In genomic region chr9:23011669-23012068, GRCh38 we compare ENCODE assay signal across 23 cellular contexts.
DNase-seq lines count a peak whose midpoint lies in the region; ATAC-seq, FAIRE-seq and TF ChIP-seq lines count a peak whose summit lies in the region.
"Had no signal": no experiment of that assay in that cellular context is flagged by ENCODE, and none has a peak within 500 bp of the region (broad histone marks: within the 10 kb centered on the region; RNA-seq: fewer than 3 reads in every experiment).

No MANE protein-coding gene starts in this region.

- H3K79me2 ChIP-seq in smooth muscle cell (ENCODE audit: low read depth): no peaks in the 10 kb centered on the region

- H3K9me3 ChIP-seq in smooth muscle cell (replicated peaks; ENCODE audit: low read depth) (no peaks in the 10 kb centered on the region), A673 (ENCODE audit: low read depth, low read length, poor library complexity, severe bottlenecking) (no peaks in the 10 kb centered on the region)
- H3K9me3 ChIP-seq: A549, BLaER1 had no signal

- H4K20me1 ChIP-seq in smooth muscle cell (ENCODE audit: low read depth): no peaks in the 10 kb centered on the region
- H4K20me1 ChIP-seq: BLaER1 had no signal

- no peak overlapping the region for H3K4me2 ChIP-seq in smooth muscle cell
- H3K4me2 ChIP-seq: A549, BLaER1 had no signal

- H3K9ac ChIP-seq in smooth muscle cell (ENCODE audit: low read depth): no peak overlapping the region
- H3K9ac ChIP-seq: BLaER1 had no signal

- H3K36me3 ChIP-seq in bronchial epithelial cell (ENCODE audit: control insufficient read depth, insufficient read depth, low read length) (no peaks in the 10 kb centered on the region), smooth muscle cell (ENCODE audit: low read depth) (no peaks in the 10 kb centered on the region), A673 (ENCODE audit: insufficient read depth, low read length, poor library complexity, severe bottlenecking) (no peaks in the 10 kb centered on the region)
- H3K36me3 ChIP-seq: BLaER1 had no signal

- no peaks in the 10 kb centered on the region for H3K27me3 Mint-ChIP-seq in HFFc6 (ENCODE audit: insufficient read depth)
- H3K27me3 Mint-ChIP-seq: CD4-positive, alpha-beta T cell had no signal

- H3K27ac ChIP-seq in smooth muscle cell (ENCODE audit: low read depth) (peak overlapping the region; percentile 49), A673 (ENCODE audit: low read depth, low read length, poor library complexity, severe bottlenecking) (no peak overlapping the region)
- H3K27ac ChIP-seq: A549, BLaER1 had no signal

- DNase-seq in HFFc6 (peak; percentile 32), OCI-M1 (lab: John Stamatoyannopoulos, UW) (peak; percentile 13), bronchial epithelial cell (ENCODE audit: low read depth) (peak; percentile 57), smooth muscle cell (lab: John Stamatoyannopoulos, UW; ENCODE audit: unreplicated experiment) (no peak), A673 (ENCODE audit: low spot score) (no peak)
- DNase-seq: CD4-positive, alpha-beta T cell; COR-L47; DMS79 treated with DMSO at 0.1 percent for 48 hours; NCI-H1092; NCI-H1436; NCI-H1930; NCI-H510A treated with DMSO at 0.1 percent for 48 hours; NCI-H748 treated with DMSO at 0.1 percent for 48 hours had no signal

- no peak for FAIRE-seq in bronchial epithelial cell (lab: Jason Lieb, UNC)
- FAIRE-seq: A549, GM12892, H1, K562 had no signal

- no peak for TF ChIP-seq CTCF in HFFc6 (IDR thresholded peaks at IDR 0.05)
- TF ChIP-seq CTCF in bronchial epithelial cell (IDR thresholded peaks at IDR 0.05; ENCODE audit: insufficient read depth, low read length, severe bottlenecking): no peak
- TF ChIP-seq CTCF in smooth muscle cell (IDR thresholded peaks at IDR 0.05; ENCODE audit: borderline replicate concordance, insufficient read depth, poor library complexity, severe bottlenecking): no peak
- TF ChIP-seq CTCF in A673 (conservative IDR thresholded peaks at IDR 0.05; ENCODE audit: low read depth, low read length): no peak

- POLR2A ChIA-PET in A673 (lab: Charles Lee; ENCODE audit: low non-redundant PET): no interaction called here

- H3K4me3 ChIP-seq in bronchial epithelial cell (ENCODE audit: low read depth, low read length) (no peak overlapping the region), smooth muscle cell (no peak overlapping the region), A673 (ENCODE audit: low read depth, low read length, poor library complexity, severe bottlenecking) (no peak overlapping the region)
- H3K4me3 ChIP-seq: A549, BLaER1, K562 had no signal

- H3K4me1 ChIP-seq in smooth muscle cell (ENCODE audit: low read depth) (no peaks in the 10 kb centered on the region), A673 (ENCODE audit: insufficient read depth, low read length, poor library complexity, severe bottlenecking) (no peaks in the 10 kb centered on the region)
- H3K4me1 ChIP-seq: A549, BLaER1 had no signal

- no peak overlapping the region for H3K4me3 Mint-ChIP-seq in HFFc6
- H3K4me3 Mint-ChIP-seq: CD4-positive, alpha-beta T cell had no signal

- H2AFZ ChIP-seq in smooth muscle cell (ENCODE audit: low read depth): no peak overlapping the region

- H3K4me1 Mint-ChIP-seq in HFFc6 (ENCODE audit: low read depth): peaks cover 10% of the 10 kb centered on the region; the same call in 1 of the 2 replicates

- H3K36me3 Mint-ChIP-seq in HFFc6 (ENCODE audit: low read depth): no peaks in the 10 kb centered on the region

- no peaks in the 10 kb centered on the region for H3K27me3 ChIP-seq in bronchial epithelial cell (ENCODE audit: control insufficient read depth, insufficient read depth, low read length)
- H3K27me3 ChIP-seq in smooth muscle cell (ENCODE audit: low read depth): no peaks in the 10 kb centered on the region
- H3K27me3 ChIP-seq in A673 (replicated peaks; ENCODE audit: insufficient read depth, low read depth, low read length, poor library complexity): no peaks in the 10 kb centered on the region
- H3K27me3 ChIP-seq: BLaER1 had no signal

- CTCF ChIA-PET in A673 (lab: Charles Lee): no interaction called here

- no peaks in the 10 kb centered on the region for H3K9me3 Mint-ChIP-seq in HFFc6
- H3K9me3 Mint-ChIP-seq: CD4-positive, alpha-beta T cell had no signal

- H3F3A ChIP-seq in smooth muscle cell (ENCODE audit: low read depth): no peaks in the 10 kb centered on the region

- 57% methylated on average over 3 of the region's 3 CpGs for WGBS in smooth muscle cell (ENCODE audit: low lambda C conversion rate)

- no peak overlapping the region for H3K27ac Mint-ChIP-seq in HFFc6
- H3K27ac Mint-ChIP-seq: CD4-positive, alpha-beta T cell had no signal

- intact Hi-C loops in A673 (cut with micrococcal nuclease; ENCODE audit: unreplicated experiment): no loop called here

- BruUV-seq in A673 (replicated peaks; lab: Mats Ljungman, UMichigan): no TSS peak

- ATAC-seq in HG02571 (IDR thresholded peaks at IDR 0.05; ENCODE audit: unreplicated experiment): no peak
- ATAC-seq in GM19463 (IDR thresholded peaks at IDR 0.05; ENCODE audit: unreplicated experiment): no peak
- ATAC-seq: A549, HCT116, K562, Panc1, SK-N-SH treated with all-trans-retinoic acid at 6 μM for 48 hours had no signal

Comparison
In these comparisons a context has a peak if more than half of its experiments do, and no peak if none do; other contexts are left out.
1. DNase-seq: peak in HFFc6 (single experiment), OCI-M1 (single experiment) and bronchial epithelial cell (single experiment); none in smooth muscle cell (single experiment) and A673 (single experiment).